8 cellular contexts compared by ENCODE assay signal in genomic region chr16:30958164-30959083, GRCh38. TPM values are rescaled to one million over a fixed set of nuclear protein-coding genes. Genes with fewer than 3 reads are reported as not detected.
DNase-seq lines count a peak whose midpoint lies in the region; ATAC-seq and TF ChIP-seq lines count a peak whose summit lies in the region.

No MANE protein-coding gene starts in this region.

- H3K9me2 ChIP-seq in DOHH2 (replicated peaks; ENCODE audit: control insufficient read depth, low read length): no peaks in the 10 kb centered on the region

- H3K4me3 Mint-ChIP-seq in naive B cell: peak overlapping the region; percentile 88 to 97 (median 92)

- H3K36me3 Mint-ChIP-seq in naive B cell: peaks cover 17 to 21% of the 10 kb centered on the region in 2 donors

- H3K9me3 Mint-ChIP-seq in naive B cell: no peaks in the 10 kb centered on the region

- H3K4me3 ChIP-seq in DOHH2 (ENCODE audit: low read length): peak overlapping the region; percentile 89

- H3K4me1 Mint-ChIP-seq in naive B cell: peaks cover 20 to 34% (median 27%) of the 10 kb centered on the region in 3 donors

- DNase-seq in T1000 (lab: John Stamatoyannopoulos, UW) (peak; percentile 76), erythroblast (lab: John Stamatoyannopoulos, UW) (peak; percentile 79 to 81), naive B cell (no peak), NCI-H187 (lab: John Stamatoyannopoulos, UW) (no peak)
- DNase-seq in activated CD8-positive, alpha-beta memory T cell treated with anti-CD3 and anti-CD28 coated beads, Interleukin-2, amount 50 U/mL, for 48 hours: no peak

- peaks cover 3% of the 10 kb centered on the region; the same call in 1 of the 2 replicates for H4K20me1 ChIP-seq in DOHH2 (ENCODE audit: control insufficient read depth, insufficient read depth, low read depth, low read length)

- TF ChIP-seq CTCF in DOHH2 (IDR thresholded peaks at IDR 0.05; ENCODE audit: low read depth, low read length, poor library complexity, severe bottlenecking): no peak

- peaks cover 28% of the 10 kb centered on the region for H3K4me1 ChIP-seq in DOHH2 (ENCODE audit: control insufficient read depth, low read length)

- H3F3A ChIP-seq in DOHH2 (ENCODE audit: control insufficient read depth, insufficient read depth): peaks cover 10% of the 10 kb centered on the region

- H3K27me3 Mint-ChIP-seq in naive B cell: no peaks in the 10 kb centered on the region

- peak overlapping the region; percentile 90 to 98 (median 95) for H3K27ac Mint-ChIP-seq in naive B cell

- H3K27ac ChIP-seq in DOHH2 (ENCODE audit: low read depth, low read length): no peak overlapping the region

- H3K27me3 ChIP-seq in DOHH2 (ENCODE audit: control insufficient read depth, low read length): no peaks in the 10 kb centered on the region

- H3K9me3 ChIP-seq in DOHH2 (ENCODE audit: control insufficient read depth, insufficient read depth, low read length): no peaks in the 10 kb centered on the region

- H3K4me2 ChIP-seq in DOHH2 (ENCODE audit: low read length): peak overlapping the region; percentile 63

- peaks cover 41% of the 10 kb centered on the region for H3K79me2 ChIP-seq in DOHH2 (ENCODE audit: control insufficient read depth, low read length)

- H3K36me3 ChIP-seq in DOHH2 (ENCODE audit: control insufficient read depth, low read length): peaks cover 54% of the 10 kb centered on the region

- peak; percentile 27 for ATAC-seq in GM19397 (IDR thresholded peaks at IDR 0.05; ENCODE audit: unreplicated experiment)
- ATAC-seq in HG03442 (IDR thresholded peaks at IDR 0.05; ENCODE audit: unreplicated experiment): peak; percentile 33
- ATAC-seq in naive B cell (ENCODE audit: low read depth in 2 of 2): peak; percentile 45 to 49

- no peak for TF ChIP-seq POLR2A in erythroblast (IDR thresholded peaks at IDR 0.05; ENCODE audit: low read length)

RNA-seq across cellular contexts. Expression of gene SETD1A, which starts 0.9 kb away (rescaled TPM):
- 1 to 10 TPM in 2 of 6 donors, under 1 TPM in 3, not detected in 1; 0.69 to 2.8 (median 0.85) TPM for polyA plus RNA-seq in naive B cell (ENCODE audit: low read depth in 6 of 6)

RNA-seq across cellular contexts. Expression of gene ORAI3, which starts 9.6 kb away (rescaled TPM):
- 10 to 100 TPM; 65.8 to 83.4 (median 78.3) TPM for polyA plus RNA-seq in naive B cell (ENCODE audit: low read depth in 6 of 6)

RNA-seq across cellular contexts. Expression of gene HSD3B7, which starts 26.6 kb away (rescaled TPM):
- polyA plus RNA-seq in naive B cell (ENCODE audit: low read depth in 6 of 6): not detected

RNA-seq across cellular contexts. Expression of gene FBXL19, which starts 35.1 kb away (rescaled TPM):
- polyA plus RNA-seq in naive B cell (ENCODE audit: low read depth in 6 of 6): under 1 TPM in 4 of 6 donors, not detected in 2; 0.21 to 0.48 (median 0.27) TPM

RNA-seq across cellular contexts. Expression of gene STX1B, which starts 52.0 kb away (rescaled TPM):
- polyA plus RNA-seq in naive B cell (ENCODE audit: low read depth in 6 of 6): not detected

Comparison
In these comparisons a context has a peak if more than half of its experiments do, and no peak if none do; other contexts are left out.
1. DNase-seq: peak in T1000 (single experiment) and erythroblast (2 of 2); none in naive B cell (single experiment), NCI-H187 (0 of 2) and activated CD8-positive, alpha-beta memory T cell treated with anti-CD3 and anti-CD28 coated beads, Interleukin-2, amount 50 U/mL, for 48 hours (single experiment).
2. Peak in every context shown above with its lines, with median percentiles within 50 percentile points of each other: ATAC-seq.